In the genomic region with DNA sequence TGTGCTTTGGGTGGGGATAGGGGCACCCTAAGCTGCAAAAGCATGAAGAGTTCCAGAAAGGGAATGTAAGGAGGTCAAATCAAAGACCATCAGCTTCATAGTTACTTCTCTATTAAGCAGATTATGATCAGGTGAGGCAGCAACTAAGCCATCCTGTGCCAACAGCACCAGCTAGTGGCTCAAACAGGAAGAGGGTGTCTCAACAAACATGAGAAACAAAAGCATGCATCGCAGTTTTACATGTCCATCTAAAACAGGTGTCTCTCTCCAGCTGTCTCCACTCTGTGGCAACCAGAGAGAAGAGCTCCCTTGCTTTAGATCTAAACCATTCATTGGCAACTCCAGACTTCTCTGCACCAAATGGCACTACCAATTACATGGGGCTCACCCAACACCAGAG, we compare ENCODE assay signal across 1 cellular context.
TF ChIP-seq lines count a peak whose summit lies in the region.

No MANE protein-coding gene starts in this region.

TF ChIP-seq in endothelial cell of umbilical vein, 7 proteins besides CTCF, POLR2A, EP300 and RAD21 (continued from another document):
- TF ChIP-seq, protein P1, sequence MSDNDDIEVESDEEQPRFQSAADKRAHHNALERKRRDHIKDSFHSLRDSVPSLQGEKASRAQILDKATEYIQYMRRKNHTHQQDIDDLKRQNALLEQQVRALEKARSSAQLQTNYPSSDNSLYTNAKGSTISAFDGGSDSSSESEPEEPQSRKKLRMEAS (IDR thresholded peaks at IDR 0.05; ENCODE audit: insufficient read depth, insufficient read length) = no peak
- TF ChIP-seq FOS (IDR thresholded peaks at IDR 0.05; ENCODE audit: borderline replicate concordance, insufficient read depth, low read length) (no peak), JUN (IDR thresholded peaks at IDR 0.05; ENCODE audit: borderline replicate concordance, insufficient read depth, insufficient read length, low read depth) (no peak), EZH2 (IDR thresholded peaks at IDR 0.05; ENCODE audit: borderline replicate concordance, low read depth, low read length, severe bottlenecking) (no peak), MYC (IDR thresholded peaks at IDR 0.05; ENCODE audit: low read depth, low read length) (no peak)
